18 cellular contexts compared by ENCODE assay signal in the genomic region with DNA sequence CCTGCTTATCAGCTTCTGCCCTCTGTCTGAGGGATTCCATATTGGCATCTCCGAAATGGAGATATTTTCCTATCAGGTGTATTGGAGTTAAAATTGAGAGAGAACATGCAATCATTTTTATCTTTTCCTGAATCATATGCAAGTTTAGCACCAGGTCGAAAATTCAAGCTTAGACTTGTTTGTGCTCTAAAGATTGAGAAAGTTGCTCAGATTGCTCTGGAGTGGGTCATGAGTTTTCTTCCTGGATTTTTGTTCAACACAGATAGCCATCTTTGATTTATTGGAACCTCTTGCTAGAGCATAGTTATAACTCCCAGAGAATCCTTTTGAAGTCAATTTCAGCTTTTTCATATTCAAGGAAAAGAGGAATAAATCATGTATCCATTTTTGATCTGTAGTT.
DNase-seq lines count a peak whose midpoint lies in the region; ATAC-seq and TF ChIP-seq lines count a peak whose summit lies in the region.
"Had no signal": no experiment of that assay in that cellular context is flagged by ENCODE, and none has a peak within 500 bp of the region (broad histone marks: within the 10 kb centered on the region; RNA-seq: fewer than 3 reads in every experiment).

No MANE protein-coding gene starts in this region.

- peak overlapping the region; percentile 88 for H3K27ac ChIP-seq in HUES48 (ENCODE audit: low read depth, low read length)
- H3K27ac ChIP-seq in hepatocyte: peak overlapping the region; percentile 70
- no peak overlapping the region for H3K27ac ChIP-seq in prostate gland
- H3K27ac ChIP-seq in tibial nerve: no peak overlapping the region
- H3K27ac ChIP-seq: C4-2B had no signal

- H3K27me3 ChIP-seq in HUES48 (ENCODE audit: control insufficient read depth, insufficient read depth, low read length) (no peaks in the 10 kb centered on the region), hepatocyte (no peaks in the 10 kb centered on the region), prostate gland (replicated peaks; ENCODE audit: insufficient read depth) (no peaks in the 10 kb centered on the region), tibial nerve (no peaks in the 10 kb centered on the region)

- no peaks in the 10 kb centered on the region for H3K9me2 ChIP-seq in hepatocyte (replicated peaks; ENCODE audit: insufficient read depth)

- DNase-seq in amniotic epithelial cell (ENCODE audit: low read depth) (peak; percentile 39), hepatocyte (ENCODE audit: low spot score) (no peak), prostate gland (ENCODE audit: low spot score) (peak; percentile 8), mucosa of gallbladder (ENCODE audit: low spot score) (no peak), tibial nerve (ENCODE audit: low spot score in 2 of 2) (no peak)
- DNase-seq: ACHN, AML-193, DMS79, KBM-7, NCI-H1417, NCI-H187, NCI-H226, NCI-H524 treated with DMSO at 0.1 percent for 48 hours, SIG-M5 had no signal

- H3K9ac ChIP-seq in HUES48 (ENCODE audit: low read depth, low read length): no peak overlapping the region

- H3K36me3 ChIP-seq in HUES48 (ENCODE audit: control insufficient read depth, insufficient read depth, low read length): no peaks in the 10 kb centered on the region
- no peaks in the 10 kb centered on the region for H3K36me3 ChIP-seq in hepatocyte (replicated peaks; ENCODE audit: insufficient read depth, low read depth)
- no peaks in the 10 kb centered on the region for H3K36me3 ChIP-seq in prostate gland
- H3K36me3 ChIP-seq in tibial nerve: no peaks in the 10 kb centered on the region
- H3K36me3 ChIP-seq: HAP-1 had no signal

- no peaks in the 10 kb centered on the region for H4K20me1 ChIP-seq in hepatocyte (ENCODE audit: insufficient read depth, poor library complexity, severe bottlenecking)

- no peak overlapping the region for H2AFZ ChIP-seq in hepatocyte

- no peaks in the 10 kb centered on the region for H3K79me2 ChIP-seq in hepatocyte

- H3K4me1 ChIP-seq in HUES48 (ENCODE audit: control insufficient read depth, insufficient read depth, low read length) (peaks cover 60% of the 10 kb centered on the region), hepatocyte (ENCODE audit: insufficient read depth) (peaks cover 51% of the 10 kb centered on the region), prostate gland (replicated peaks) (no peaks in the 10 kb centered on the region), tibial nerve (peaks cover 0 to 5% (median 2%) of the 10 kb centered on the region in 4 donors)

- TF ChIP-seq CTCF in hepatocyte (IDR thresholded peaks at IDR 0.05; ENCODE audit: poor library complexity) (no peak), prostate gland (IDR thresholded peaks at IDR 0.05) (no peak), tibial nerve (IDR thresholded peaks at IDR 0.05) (no peak)

- TF ChIP-seq EP300 in tibial nerve (IDR thresholded peaks at IDR 0.05): no peak

- WGBS in hepatocyte (ENCODE audit: low lambda C conversion rate, missing lambda C conversion rate): 68% methylated on average over 2 of the region's 2 CpGs
- 57% methylated on average over 2 of the region's 2 CpGs for WGBS in prostate gland
- WGBS in tibial nerve, 2 donors: 92 to 94% methylated on average over 2 of the region's 2 CpGs

- H3K4me3 ChIP-seq in HUES48 (ENCODE audit: low read depth, low read length) (no peak overlapping the region; the same call in 1 of the 2 replicates), hepatocyte (no peak overlapping the region), prostate gland (no peak overlapping the region), tibial nerve (no peak overlapping the region)
- H3K4me3 ChIP-seq: HAP-1 had no signal

- TF ChIP-seq POLR2A in prostate gland (IDR thresholded peaks at IDR 0.05): no peak
- TF ChIP-seq POLR2A in tibial nerve (IDR thresholded peaks at IDR 0.05): no peak

- no peak overlapping the region for H3K4me2 ChIP-seq in hepatocyte

- intact Hi-C loops in prostate gland (cut with DNase I): no loop called here

- no peak for ATAC-seq in GM18907 (IDR thresholded peaks at IDR 0.05; ENCODE audit: unreplicated experiment)

- H3K9me3 ChIP-seq in HUES48 (ENCODE audit: control insufficient read depth, insufficient read depth, low read length) (no peaks in the 10 kb centered on the region), hepatocyte (ENCODE audit: low read depth) (no peaks in the 10 kb centered on the region), prostate gland (no peaks in the 10 kb centered on the region), tibial nerve (no peaks in the 10 kb centered on the region)
- H3K9me3 ChIP-seq: HAP-1 had no signal

Comparison
In these comparisons a context has a peak if more than half of its experiments do, and no peak if none do; other contexts are left out.
1. H3K27ac ChIP-seq: peak in HUES48 (single experiment) and hepatocyte (single experiment); none in prostate gland (0 of 2) and tibial nerve (0 of 4).
2. DNase-seq: peak in amniotic epithelial cell (single experiment) and prostate gland (single experiment); none in hepatocyte (single experiment), mucosa of gallbladder (single experiment) and tibial nerve (0 of 2).